38 cellular contexts compared by ENCODE assay signal in the genomic region with DNA sequence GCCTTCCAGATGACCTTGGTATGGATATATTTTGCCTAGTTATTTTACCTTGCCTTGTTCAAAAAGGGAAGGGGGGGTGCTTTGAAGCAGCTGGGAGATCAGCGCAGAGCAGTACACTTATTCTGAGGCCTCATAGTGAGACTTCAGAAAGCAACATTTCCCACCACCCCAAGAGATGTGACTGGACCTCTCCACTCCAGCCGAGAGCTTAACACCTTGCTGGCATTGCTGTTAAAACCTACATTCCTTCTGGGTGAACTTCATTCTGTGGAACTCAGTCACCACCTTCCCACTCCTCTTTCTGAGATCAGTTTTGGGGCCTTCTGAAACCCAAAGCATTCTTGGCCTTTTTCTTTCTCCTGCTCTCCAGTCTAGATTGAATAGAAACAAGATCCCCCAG.
"Had no signal": no experiment of that assay in that cellular context is flagged by ENCODE, and none has a peak within 500 bp of the region (broad histone marks: within the 10 kb centered on the region; RNA-seq: fewer than 3 reads in every experiment).

No MANE protein-coding gene starts in this region.

- ATAC-seq: activated naive CD4-positive, alpha-beta T cell treated with anti-CD3 and anti-CD28 coated beads, Interleukin-2, amount 50 U/mL, for 72 hours; activated naive CD8-positive, alpha-beta T cell treated with anti-CD3 and anti-CD28 coated beads, Interleukin-2, amount 50 U/mL, for 24 hours; activated T-cell treated with anti-CD3 and anti-CD28 coated beads, Interleukin-2, amount 50 U/mL, for 4 hours; activated T-cell treated with anti-CD3 and anti-CD28 coated beads, Interleukin-2, amount 50 U/mL, for 72 hours; activated T-helper 17 cell treated with anti-CD3 and anti-CD28 coated beads, Interleukin-2, amount 50 U/mL, for 72 hours; body of pancreas had no signal

- H3K4me3 ChIP-seq: adrenal gland, ascending aorta, body of pancreas, breast epithelium, cardiac muscle cell had no signal

- H3K4me3 Mint-ChIP-seq: activated naive CD4-positive, alpha-beta T cell treated with anti-CD3 and anti-CD28 coated beads for 36 hours; activated naive CD4-positive, alpha-beta T cell treated with anti-CD3 and anti-CD28 coated beads, Interleukin-2, amount 10 ng/mL, durations not matched to agents 7 days and 5 days; activated naive CD4-positive, alpha-beta T cell treated with anti-CD3 and anti-CD28 coated beads, Interleukin-2, amount 50 U/mL, for 24 hours; activated naive CD8-positive, alpha-beta T cell; activated naive CD8-positive, alpha-beta T cell treated with anti-CD3 and anti-CD28 coated beads for 36 hours; activated naive CD8-positive, alpha-beta T cell treated with anti-CD3 and anti-CD28 coated beads, Interleukin-2, amount 10 ng/mL, durations not matched to agents 7 days and 5 days; activated naive CD8-positive, alpha-beta T cell treated with anti-CD3 and anti-CD28 coated beads, Interleukin-2, amount 50 U/mL, for 24 hours; activated T-cell treated with anti-CD3 and anti-CD28 coated beads, Interleukin-2, amount 50 U/mL, for 24 hours; activated T-cell treated with anti-CD3 and anti-CD28 coated beads, Interleukin-2, amount 50 U/mL, for 4 hours; activated T-cell treated with anti-CD3 and anti-CD28 coated beads, Interleukin-2, amount 50 U/mL, for 72 hours; activated T-helper 1 cell treated with anti-CD3 and anti-CD28 coated beads, Interleukin-12 subunit alpha, Interleukin-12 subunit beta, Interleukin-2, Interleukin-4 antibody, amounts not matched to agents 30 ng/mL and 10 ng/mL and 1 ng/mL, durations not matched to agents 14 hours and 24 hours and 36 hours; activated T-helper 17 cell treated with anti-CD3 and anti-CD28 coated beads, Interleukin-2, amount 50 U/mL, for 72 hours; brain; central memory CD8-positive, alpha-beta T cell had no signal

- H3K4me1 Mint-ChIP-seq: activated naive CD4-positive, alpha-beta T cell treated with anti-CD3 and anti-CD28 coated beads, Interleukin-2, amount 10 ng/mL, durations not matched to agents 7 days and 5 days; activated naive CD4-positive, alpha-beta T cell treated with anti-CD3 and anti-CD28 coated beads, Interleukin-2, amount 50 U/mL, for 24 hours; activated naive CD8-positive, alpha-beta T cell treated with anti-CD3 and anti-CD28 coated beads for 36 hours; activated naive CD8-positive, alpha-beta T cell treated with anti-CD3 and anti-CD28 coated beads, Interleukin-2, amount 10 ng/mL, durations not matched to agents 7 days and 5 days; activated naive CD8-positive, alpha-beta T cell treated with anti-CD3 and anti-CD28 coated beads, Interleukin-2, amount 50 U/mL, for 24 hours; activated T-helper 17 cell treated with anti-CD3 and anti-CD28 coated beads, Interleukin-2, amount 50 U/mL, for 72 hours; central memory CD8-positive, alpha-beta T cell had no signal

- H3K27ac Mint-ChIP-seq: activated naive CD4-positive, alpha-beta T cell treated with anti-CD3 and anti-CD28 coated beads for 36 hours; activated naive CD4-positive, alpha-beta T cell treated with anti-CD3 and anti-CD28 coated beads, Interleukin-2, amount 10 ng/mL, durations not matched to agents 7 days and 5 days; activated naive CD4-positive, alpha-beta T cell treated with anti-CD3 and anti-CD28 coated beads, Interleukin-2, amount 50 U/mL, for 24 hours; activated naive CD4-positive, alpha-beta T cell treated with anti-CD3 and anti-CD28 coated beads, Interleukin-2, amount 50 U/mL, for 72 hours; activated naive CD8-positive, alpha-beta T cell; activated naive CD8-positive, alpha-beta T cell treated with anti-CD3 and anti-CD28 coated beads for 36 hours; activated naive CD8-positive, alpha-beta T cell treated with anti-CD3 and anti-CD28 coated beads, Interleukin-2, amount 10 ng/mL, durations not matched to agents 7 days and 5 days; activated naive CD8-positive, alpha-beta T cell treated with anti-CD3 and anti-CD28 coated beads, Interleukin-2, amount 50 U/mL, for 24 hours; activated T-cell treated with anti-CD3 and anti-CD28 coated beads, Interleukin-2, amount 50 U/mL, for 24 hours; activated T-cell treated with anti-CD3 and anti-CD28 coated beads, Interleukin-2, amount 50 U/mL, for 72 hours; activated T-helper 1 cell treated with anti-CD3 and anti-CD28 coated beads, Interleukin-12 subunit alpha, Interleukin-12 subunit beta, Interleukin-2, Interleukin-4 antibody, amounts not matched to agents 30 ng/mL and 10 ng/mL and 1 ng/mL, durations not matched to agents 14 hours and 24 hours and 36 hours; activated T-helper 17 cell treated with anti-CD3 and anti-CD28 coated beads, Interleukin-2, amount 50 U/mL, for 72 hours; activated T-helper 2 cell treated with anti-CD3 and anti-CD28 coated beads, Interferon-gamma antibody, Interleukin-2, Interleukin-4, amounts not matched to agents 10 μg/mL and 5 μg/mL and 100 μg/mL, durations not matched to agents 14 hours and 24 hours and 36 hours; brain had no signal

- DNase-seq: activated effector memory CD4-positive, alpha-beta T cell treated with anti-CD3 and anti-CD28 coated beads, Interleukin-2, amount 50 U/mL, for 16 hours; activated effector memory CD4-positive, alpha-beta T cell treated with Interleukin-2 at 50 U/mL for 16 hours; activated gamma-delta T cell; activated gamma-delta T cell treated with Interleukin-2 at 50 U/mL for 16 hours; activated naive CD4-positive, alpha-beta T cell; activated naive CD4-positive, alpha-beta T cell treated with anti-CD3 and anti-CD28 coated beads for 36 hours; activated naive CD4-positive, alpha-beta T cell treated with anti-CD3 and anti-CD28 coated beads, Interleukin-2, amount 10 ng/mL, durations not matched to agents 7 days and 5 days; activated naive CD4-positive, alpha-beta T cell treated with anti-CD3 and anti-CD28 coated beads, Interleukin-2, amount 50 U/mL, for 16 hours; activated naive CD4-positive, alpha-beta T cell treated with Interleukin-2 at 50 U/mL for 16 hours; activated naive CD8-positive, alpha-beta T cell treated with anti-CD3 and anti-CD28 coated beads for 36 hours; activated naive CD8-positive, alpha-beta T cell treated with anti-CD3 and anti-CD28 coated beads, Interleukin-2, amount 10 ng/mL, durations not matched to agents 7 days and 5 days; activated naive CD8-positive, alpha-beta T cell treated with anti-CD3 and anti-CD28 coated beads, Interleukin-2, amount 50 U/mL, for 24 hours; activated T-cell treated with anti-CD3 and anti-CD28 coated beads, Interleukin-2, amount 50 U/mL, for 1 hour; activated T-cell treated with anti-CD3 and anti-CD28 coated beads, Interleukin-2, amount 50 U/mL, for 24 hours; activated T-cell treated with anti-CD3 and anti-CD28 coated beads, Interleukin-2, amount 50 U/mL, for 4 hours; activated T-cell treated with anti-CD3 and anti-CD28 coated beads, Interleukin-2, amount 50 U/mL, for 48 hours; activated T-cell treated with anti-CD3 and anti-CD28 coated beads, Interleukin-2, amount 50 U/mL, for 72 hours; adrenal gland; amniotic stem cell; amygdala; anterior cingulate cortex; aorta; body of pancreas; brain microvascular endothelial cell; caudate nucleus; central memory CD4-positive, alpha-beta T cell; cerebellar nuclear complex had no signal

- H3K27ac ChIP-seq: adrenal gland, ascending aorta, body of pancreas, brain microvascular endothelial cell, breast epithelium, cardiac muscle cell had no signal

- H3K9me3 Mint-ChIP-seq: activated naive CD4-positive, alpha-beta T cell treated with anti-CD3 and anti-CD28 coated beads for 36 hours; activated naive CD4-positive, alpha-beta T cell treated with anti-CD3 and anti-CD28 coated beads, Interleukin-2, amount 10 ng/mL, durations not matched to agents 7 days and 5 days; activated naive CD4-positive, alpha-beta T cell treated with anti-CD3 and anti-CD28 coated beads, Interleukin-2, amount 50 U/mL, for 24 hours; activated naive CD4-positive, alpha-beta T cell treated with anti-CD3 and anti-CD28 coated beads, Interleukin-2, amount 50 U/mL, for 72 hours; activated naive CD8-positive, alpha-beta T cell treated with anti-CD3 and anti-CD28 coated beads for 36 hours; activated naive CD8-positive, alpha-beta T cell treated with anti-CD3 and anti-CD28 coated beads, Interleukin-2, amount 10 ng/mL, durations not matched to agents 7 days and 5 days; activated naive CD8-positive, alpha-beta T cell treated with anti-CD3 and anti-CD28 coated beads, Interleukin-2, amount 50 U/mL, for 24 hours; activated T-cell treated with anti-CD3 and anti-CD28 coated beads, Interleukin-2, amount 50 U/mL, for 24 hours; activated T-cell treated with anti-CD3 and anti-CD28 coated beads, Interleukin-2, amount 50 U/mL, for 4 hours; activated T-cell treated with anti-CD3 and anti-CD28 coated beads, Interleukin-2, amount 50 U/mL, for 72 hours; activated T-helper 1 cell treated with anti-CD3 and anti-CD28 coated beads, Interleukin-12 subunit alpha, Interleukin-12 subunit beta, Interleukin-2, Interleukin-4 antibody, amounts not matched to agents 30 ng/mL and 10 ng/mL and 1 ng/mL, durations not matched to agents 14 hours and 24 hours and 36 hours; activated T-helper 17 cell treated with anti-CD3 and anti-CD28 coated beads, Interleukin-2, amount 50 U/mL, for 72 hours; activated T-helper 2 cell treated with anti-CD3 and anti-CD28 coated beads, Interferon-gamma antibody, Interleukin-2, Interleukin-4, amounts not matched to agents 10 μg/mL and 5 μg/mL and 100 μg/mL, durations not matched to agents 14 hours and 24 hours and 36 hours; central memory CD8-positive, alpha-beta T cell had no signal

- H3K36me3 ChIP-seq: adrenal gland, ascending aorta, brain microvascular endothelial cell, breast epithelium, cardiac muscle cell had no signal

- H3K4me1 ChIP-seq: adrenal gland, body of pancreas, breast epithelium had no signal

- H3K9me3 ChIP-seq: adrenal gland, ascending aorta, body of pancreas, breast epithelium had no signal

- H3K36me3 Mint-ChIP-seq: activated naive CD4-positive, alpha-beta T cell treated with anti-CD3 and anti-CD28 coated beads, Interleukin-2, amount 10 ng/mL, durations not matched to agents 7 days and 5 days; activated naive CD4-positive, alpha-beta T cell treated with anti-CD3 and anti-CD28 coated beads, Interleukin-2, amount 50 U/mL, for 24 hours; activated naive CD4-positive, alpha-beta T cell treated with anti-CD3 and anti-CD28 coated beads, Interleukin-2, amount 50 U/mL, for 72 hours; activated naive CD8-positive, alpha-beta T cell; activated naive CD8-positive, alpha-beta T cell treated with anti-CD3 and anti-CD28 coated beads for 36 hours; activated naive CD8-positive, alpha-beta T cell treated with anti-CD3 and anti-CD28 coated beads, Interleukin-2, amount 10 ng/mL, durations not matched to agents 7 days and 5 days; brain had no signal

- H3K27me3 ChIP-seq: adrenal gland, ascending aorta, body of pancreas, brain microvascular endothelial cell, breast epithelium, cardiac muscle cell had no signal
